In genomic region chr14:20343092-20343854, GRCh38 we compare ENCODE assay signal across 8 cellular contexts. TPM values are rescaled to one million over a fixed set of nuclear protein-coding genes. Genes with fewer than 3 reads are reported as not detected.
DNase-seq lines count a peak whose midpoint lies in the region; ATAC-seq, FAIRE-seq and TF ChIP-seq lines count a peak whose summit lies in the region.

Gene PARP2 (plus strand): TSS chr14:20343635. CDS start chr14:20343642, 7 bp downstream.

- dilution Hi-C loops in keratinocyte (cut with MboI; ENCODE audit: extremely low pct_ligation_motif_present, low sequenced_read_pairs), result no loop called here

- ATAC-seq in HG03432 (IDR thresholded peaks at IDR 0.05; ENCODE audit: unreplicated experiment), result peak; percentile 94

- H3K9ac ChIP-seq in keratinocyte (ENCODE audit: control insufficient read depth, extremely low read depth, insufficient read depth, low read length), result peak within 1 kb of the TSS; percentile 99

- H4K20me1 ChIP-seq in keratinocyte (ENCODE audit: control insufficient read depth, extremely low read depth, insufficient read depth, low read length), result no peaks in the 10 kb centered on the region

- peak within 1 kb of the TSS; percentile 95 for H2AFZ ChIP-seq in keratinocyte (ENCODE audit: control insufficient read depth, low read length)

- peak within 1 kb of the TSS; percentile 77 for H3K4me2 ChIP-seq in keratinocyte (ENCODE audit: control insufficient read depth, extremely low read depth, insufficient read depth, low read depth, low read length)

- H3K79me2 ChIP-seq in keratinocyte (ENCODE audit: control insufficient read depth, insufficient read depth, low read length), result peaks cover 11% of the 10 kb centered on the region

- peak; percentile 88 for FAIRE-seq in keratinocyte (lab: Jason Lieb, UNC)

- peak within 1 kb of the TSS; percentile 97 for H3K27ac ChIP-seq in keratinocyte (ENCODE audit: control insufficient read depth, insufficient read depth, low read length)

- peak; percentile 98 for TF ChIP-seq POLR2A in GM19099 (IDR thresholded peaks at IDR 0.05; ENCODE audit: extremely low read depth, insufficient read length, low read depth)

- no peaks in the 10 kb centered on the region for H3K9me3 ChIP-seq in keratinocyte (ENCODE audit: control insufficient read depth, low read depth, low read length)

- no peaks in the 10 kb centered on the region for H3K27me3 ChIP-seq in keratinocyte (ENCODE audit: control insufficient read depth, extremely low read depth, insufficient read depth, low read length)

- no peak for TF ChIP-seq CTCF in keratinocyte (optimal IDR thresholded peaks at IDR 0.05 in 1 of 3, IDR thresholded peaks at IDR 0.05 in 1 of 3, conservative IDR thresholded peaks at IDR 0.05 in 1 of 3; ENCODE audit: extremely low read depth in 1 of 3, insufficient read depth in 2 of 3, low read length in 3 of 3)

- peak; percentile 98 to 99 for DNase-seq in AML-193 (lab: John Stamatoyannopoulos, UW)
- DNase-seq in NCI-H510A (lab: John Stamatoyannopoulos, UW), result peak; percentile 97
- peak; percentile 80 for DNase-seq in activated CD4-positive, alpha-beta T cell treated with anti-CD3 and anti-CD28 coated beads for 1 hour
- peak; percentile 97 for DNase-seq in cerebellum (ENCODE audit: low spot score)
- peak; percentile 95 for DNase-seq in keratinocyte (ENCODE audit: low read depth, low spot score)
- peak; percentile 76 to 82 for DNase-seq in stimulated activated CD4-positive, alpha-beta T cell treated with anti-CD3 and anti-CD28 coated beads, Interleukin-15, amount 100 ng/mL, for 1 hour (ENCODE audit: low read depth in 1 of 2, low spot score in 1 of 2)

- H3K4me3 ChIP-seq in keratinocyte (ENCODE audit: control insufficient read depth in 2 of 3, extremely low read depth in 1 of 3, insufficient read depth in 2 of 3, low read depth in 1 of 3, low read length in 3 of 3), result peak within 1 kb of the TSS; percentile 72 to 98 (median 95)

- peaks cover 3 to 9% of the 10 kb centered on the region in 2 experiments for H3K36me3 ChIP-seq in keratinocyte (ENCODE audit: control insufficient read depth in 2 of 2, extremely low read depth in 1 of 2, insufficient read depth in 2 of 2, low read length in 2 of 2)

- H3K4me1 ChIP-seq in keratinocyte (ENCODE audit: control insufficient read depth, extremely low read depth, insufficient read depth, low read length), result peaks cover 4% of the 10 kb centered on the region

- H3K9me1 ChIP-seq in keratinocyte (ENCODE audit: control insufficient read depth, extremely low read depth, insufficient read depth, low read length), result no peaks in the 10 kb centered on the region

RNA-seq across cellular contexts. Expression of gene PARP2, which starts in this region (rescaled TPM):
- total RNA-seq in cerebellum, result 19.4 TPM
- 13.8 to 24.7 TPM (median 24.1 TPM) in 3 replicates for polyA plus RNA-seq in keratinocyte
- 17.6 TPM for polyA plus RNA-seq in keratinocyte (2011; ENCODE audit: low read depth)
- polyA plus RNA-seq in keratinocyte (2011; cell fraction: cytosol; rRNA removed), result 13.0 and 20.7 TPM in 2 replicates
- 36.4 and 45.0 TPM in 2 replicates for polyA plus RNA-seq in keratinocyte (2011; cell fraction: nucleus; rRNA removed)
- polyA plus RNA-seq in keratinocyte (2012; ENCODE audit: low replicate concordance), result 15.3 and 16.6 TPM in 2 replicates
- polyA minus RNA-seq in keratinocyte, result 3.3 to 13.1 TPM (median 5.7 TPM) in 3 replicates
- 6.7 TPM for polyA minus RNA-seq in keratinocyte (2011; cell fraction: cytosol; rRNA and poly(A)+ RNA removed)
- polyA minus RNA-seq in keratinocyte (2011; cell fraction: nucleus; rRNA and poly(A)+ RNA removed), result 2.3 and 10.2 TPM in 2 replicates

Comparison
In these comparisons a context has a peak if more than half of its experiments do, and no peak if none do; other contexts are left out.
1. Peak in every context shown above with its lines: DNase-seq, ATAC-seq, H3K4me3 ChIP-seq and H3K27ac ChIP-seq.